In genomic region chr22:17773606-17774205, GRCh38 we compare ENCODE assay signal across 8 cellular contexts. TPM values are rescaled to one million over a fixed set of nuclear protein-coding genes. Genes with fewer than 3 reads are reported as not detected.
DNase-seq lines count a peak whose midpoint lies in the region; ATAC-seq and TF ChIP-seq lines count a peak whose summit lies in the region.

No MANE protein-coding gene starts in this region.

- H3K4me3 Mint-ChIP-seq in WTC11, result peak overlapping the region; percentile 70
- H3K4me3 Mint-ChIP-seq in central memory CD8-positive, alpha-beta T cell, result peak overlapping the region; percentile 89

- H3K36me3 ChIP-seq in BE2C (peaks cover 4% of the 10 kb centered on the region; the same call in 1 of the 2 replicates), liver (ENCODE audit: control insufficient read depth in 4 of 4, insufficient read depth in 3 of 4, low read depth in 1 of 4, low read length in 3 of 4) (no peaks in the 10 kb centered on the region)

- H3K4me3 ChIP-seq in BE2C (ENCODE audit: low read depth, low read length) (peak overlapping the region; percentile 68), liver (ENCODE audit: low read depth in 1 of 3, low read length in 3 of 3) (peak overlapping the region; percentile 43 to 69 (median 67))

- no peak overlapping the region for H3K27ac Mint-ChIP-seq in WTC11
- peak overlapping the region; percentile 82 for H3K27ac Mint-ChIP-seq in central memory CD8-positive, alpha-beta T cell (ENCODE audit: low read depth)

- TF ChIP-seq RAD21 in liver (IDR thresholded peaks at IDR 0.05), result no peak

- H3K9me3 ChIP-seq in BE2C (no peaks in the 10 kb centered on the region), liver (ENCODE audit: control insufficient read depth in 4 of 4, low read length in 3 of 4) (no peaks in the 10 kb centered on the region)

- POLR2A ChIA-PET in WTC11 (lab: Charles Lee), result interaction anchor here (1.1 to 2.3 kb wide), 4 partner anchors 11 to 147 kb away, joined by 3 to 13 read pairs (median 4); no protein-coding TSS in a partner anchor

- H3K27me3 Mint-ChIP-seq in WTC11 (ENCODE audit: low read depth), result peaks cover 5% of the 10 kb centered on the region; the same call in 1 of the 2 replicates
- no peaks in the 10 kb centered on the region for H3K27me3 Mint-ChIP-seq in central memory CD8-positive, alpha-beta T cell

- TF ChIP-seq CTCF in BE2C (IDR thresholded peaks at IDR 0.05; ENCODE audit: low read depth, low read length), result no peak
- TF ChIP-seq CTCF in WTC11 (IDR thresholded peaks at IDR 0.05), result no peak
- no peak for TF ChIP-seq CTCF in liver (IDR thresholded peaks at IDR 0.05; ENCODE audit: low read depth, low read length, missing input control)

- DNase-seq in BE2C (peak; percentile 85), NAMALWA (ENCODE audit: low spot score) (peak; percentile 76), WTC11 (ENCODE audit: low spot score) (peak; percentile 73)
- DNase-seq in central memory CD8-positive, alpha-beta T cell (ENCODE audit: low spot score in 2 of 2), result peak; percentile 40 to 55
- peak; percentile 60 to 70 for DNase-seq in stimulated activated CD8-positive, alpha-beta memory T cell treated with anti-CD3 and anti-CD28 coated beads, Interleukin-15, amount 100 ng/mL, for 48 hours (ENCODE audit: low read depth in 2 of 2)

- ATAC-seq in GM19351 (IDR thresholded peaks at IDR 0.05; ENCODE audit: unreplicated experiment) (peak; percentile 39), WTC11 (peak; percentile 78), HG03039 (IDR thresholded peaks at IDR 0.05; ENCODE audit: unreplicated experiment) (no peak)
- peak; percentile 54 for ATAC-seq in central memory CD8-positive, alpha-beta T cell (replicated peaks; ENCODE audit: extremely low read depth, poor library complexity, severe bottlenecking)

- H3K9ac ChIP-seq in liver (ENCODE audit: low read depth in 1 of 2, low read length in 2 of 2), result peak overlapping the region in 1 of 2 donors; percentile 67

- H3K27ac ChIP-seq in liver (ENCODE audit: low read depth in 1 of 2, low read length in 2 of 2), result peak overlapping the region; percentile 68 to 73

- H3K4me1 ChIP-seq in BE2C (peaks cover 16% of the 10 kb centered on the region), liver (ENCODE audit: control insufficient read depth in 4 of 4, insufficient read depth in 4 of 4, low read length in 3 of 4) (peaks cover 14 to 66% (median 51%) of the 10 kb centered on the region in 4 donors)

- H3K36me3 Mint-ChIP-seq in WTC11, result no peaks in the 10 kb centered on the region
- H3K36me3 Mint-ChIP-seq in central memory CD8-positive, alpha-beta T cell (ENCODE audit: insufficient read depth), result peaks cover 22% of the 10 kb centered on the region

- H3K27me3 ChIP-seq in BE2C, result no peaks in the 10 kb centered on the region
- H3K27me3 ChIP-seq in liver (ENCODE audit: control insufficient read depth in 4 of 4, insufficient read depth in 4 of 4, low read length in 3 of 4), result no peaks in the 10 kb centered on the region

- 3% methylated on average over 47 of the region's 47 CpGs for WGBS in liver

- CTCF ChIA-PET in WTC11 (lab: Charles Lee), result interaction anchor here (0.5 to 8.2 kb wide), 11 partner anchors 12 to 303 kb away, joined by 3 to 92 read pairs (median 4); no protein-coding TSS in a partner anchor

- H3K4me1 Mint-ChIP-seq in WTC11, result peaks cover 20% of the 10 kb centered on the region
- H3K4me1 Mint-ChIP-seq in central memory CD8-positive, alpha-beta T cell, result peaks cover 69% of the 10 kb centered on the region

- H3K9me3 Mint-ChIP-seq in WTC11, result no peaks in the 10 kb centered on the region
- no peaks in the 10 kb centered on the region for H3K9me3 Mint-ChIP-seq in central memory CD8-positive, alpha-beta T cell

TF ChIP-seq in WTC11, 78 proteins besides CTCF, POLR2A, EP300 and RAD21 (continues in another document):
- TF ChIP-seq ETV6 (CRISPR knock-in tag; IDR thresholded peaks at IDR 0.05), result no peak
- TF ChIP-seq JAZF1 (CRISPR knock-in tag; IDR thresholded peaks at IDR 0.05), result no peak
- no peak for TF ChIP-seq ZBTB43 (CRISPR knock-in tag; IDR thresholded peaks at IDR 0.05)
- 0 out of 2 replicates have a peak, but pooled peaks have one; percentile 21 for TF ChIP-seq SP1 (CRISPR knock-in tag; conservative IDR thresholded peaks at IDR 0.05)
- no peak for TF ChIP-seq CDX4 (CRISPR knock-in tag; IDR thresholded peaks at IDR 0.05; ENCODE audit: borderline replicate concordance)
- TF ChIP-seq SMAD4 (CRISPR knock-in tag; IDR thresholded peaks at IDR 0.05), result no peak
- TF ChIP-seq USF2 (CRISPR knock-in tag; IDR thresholded peaks at IDR 0.05), result peak; percentile 31; the same call in 1 of the 2 replicates
- TF ChIP-seq GRHL2 (CRISPR knock-in tag; IDR thresholded peaks at IDR 0.05; ENCODE audit: insufficient replicate concordance, severe bottlenecking), result no peak
- no peak for TF ChIP-seq CREB1 (CRISPR knock-in tag; IDR thresholded peaks at IDR 0.05)
- no peak for TF ChIP-seq SMAD3 (CRISPR knock-in tag; IDR thresholded peaks at IDR 0.05; ENCODE audit: borderline replicate concordance)
- peak; percentile 59; the same call in 1 of the 2 replicates for TF ChIP-seq FOXK1 (CRISPR knock-in tag; IDR thresholded peaks at IDR 0.05)
- no peak for TF ChIP-seq FOXJ3 (CRISPR knock-in tag; IDR thresholded peaks at IDR 0.05; ENCODE audit: borderline replicate concordance)

TF ChIP-seq in liver, 16 proteins besides CTCF, POLR2A, EP300 and RAD21:
- TF ChIP-seq HNF4G (IDR thresholded peaks at IDR 0.05), result no peak
- TF ChIP-seq NR2F2 (IDR thresholded peaks at IDR 0.05), result no peak
- no peak for TF ChIP-seq MAX (IDR thresholded peaks at IDR 0.05)
- TF ChIP-seq EGR1 (IDR thresholded peaks at IDR 0.05; ENCODE audit: low read depth in 2 of 2), result no peak
- no peak for TF ChIP-seq YY1 (IDR thresholded peaks at IDR 0.05)
- no peak for TF ChIP-seq REST (IDR thresholded peaks at IDR 0.05)
- TF ChIP-seq SP1 (IDR thresholded peaks at IDR 0.05), result no peak
- TF ChIP-seq ZBTB33 (IDR thresholded peaks at IDR 0.05), result no peak
- TF ChIP-seq FOXA1 (IDR thresholded peaks at IDR 0.05), result no peak
- TF ChIP-seq GABPA (IDR thresholded peaks at IDR 0.05 in 1 of 2, conservative IDR thresholded peaks at IDR 0.05 in 1 of 2), result no peak
- no peak for TF ChIP-seq TAF1 (conservative IDR thresholded peaks at IDR 0.05)
- no peak for TF ChIP-seq RXRA (IDR thresholded peaks at IDR 0.05)
- TF ChIP-seq FOXA2 (IDR thresholded peaks at IDR 0.05), result no peak
- TF ChIP-seq ATF3 (IDR thresholded peaks at IDR 0.05), result no peak
- TF ChIP-seq JUND (IDR thresholded peaks at IDR 0.05), result no peak
TF ChIP-seq in liver: peak in this region for 0.

RNA-seq across cellular contexts. Expression of gene BID, which starts 0.6 kb away (rescaled TPM):
- 55.8 TPM for polyA plus RNA-seq in BE2C (2012; ENCODE audit: insufficient read depth, insufficient read length, low read depth)
- 26.1 to 32.5 TPM (median 27.6 TPM) in 3 replicates for total RNA-seq in WTC11 (2021)
- total RNA-seq in liver, result 10 to 100 TPM; 28.7 to 44.5 TPM
- 10 to 100 TPM; 60.7 to 66.9 TPM for polyA plus RNA-seq in liver
